Comparison of ENCODE assay signal across 8 cellular contexts in genomic region chr22:19723165-19723989, GRCh38. TPM values are rescaled to one million over a fixed set of nuclear protein-coding genes. Genes with fewer than 3 reads are reported as not detected.
DNase-seq lines count a peak whose midpoint lies in the region; ATAC-seq and TF ChIP-seq lines count a peak whose summit lies in the region.

GP1BB (plus strand) TSS chr22:19723539; CDS start chr22:19723570, 31 bp downstream.

- peak; percentile 10 for DNase-seq in DMS53 treated with DMSO at 0.1 percent for 48 hours (lab: John Stamatoyannopoulos, UW; ENCODE audit: unreplicated experiment)
- DNase-seq in OCI-M2 (lab: John Stamatoyannopoulos, UW; ENCODE audit: unreplicated experiment): peak; percentile 23
- DNase-seq in nephron progenitor cell: peak; percentile 62
- no peak for DNase-seq in DMS79 treated with DMSO at 0.1 percent for 48 hours (lab: John Stamatoyannopoulos, UW)
- no peak for DNase-seq in mesenteric fat pad (ENCODE audit: low spot score)

- H3K27ac Mint-ChIP-seq in nephron progenitor cell: no peak within 1 kb of the TSS

- ATAC-seq in GM21423 (IDR thresholded peaks at IDR 0.05; ENCODE audit: unreplicated experiment) (no peak), GM18517 (IDR thresholded peaks at IDR 0.05; ENCODE audit: unreplicated experiment) (no peak)

- peaks cover 20% of the 10 kb centered on the region for H3K4me1 ChIP-seq in ectodermal cell (ENCODE audit: control insufficient read depth, insufficient read depth, low read length)

- peaks cover 26% of the 10 kb centered on the region for H3K4me1 Mint-ChIP-seq in nephron progenitor cell

- H3K9me3 Mint-ChIP-seq in nephron progenitor cell: peaks cover 32% of the 10 kb centered on the region

- H3K36me3 ChIP-seq in ectodermal cell (ENCODE audit: control insufficient read depth, insufficient read depth, low read length): no peaks in the 10 kb centered on the region

- peaks cover 100% of the 10 kb centered on the region for H3K27me3 ChIP-seq in ectodermal cell (ENCODE audit: control insufficient read depth, insufficient read depth, low read length, poor library complexity, severe bottlenecking)

- H3K36me3 Mint-ChIP-seq in nephron progenitor cell (ENCODE audit: low read depth): peaks cover 13% of the 10 kb centered on the region

- peak within 1 kb of the TSS; percentile 25 for H3K4me3 ChIP-seq in ectodermal cell (ENCODE audit: insufficient read depth, low read depth, low read length)

- no peaks in the 10 kb centered on the region for H3K9me3 ChIP-seq in ectodermal cell (ENCODE audit: control insufficient read depth, low read length)

- no peak for TF ChIP-seq CTCF in nephron progenitor cell (IDR thresholded peaks at IDR 0.05)

- H3K27ac ChIP-seq in ectodermal cell (ENCODE audit: insufficient read depth, low read depth, low read length, poor library complexity, severe bottlenecking): no peak within 1 kb of the TSS

- H3K27me3 Mint-ChIP-seq in nephron progenitor cell (ENCODE audit: low read depth, poor library complexity): peaks cover 91% of the 10 kb centered on the region

- WGBS in ectodermal cell, 2 experiments: 1% methylated on average over 85 of the region's 85 CpGs

- peak within 1 kb of the TSS; percentile 76 for H3K4me3 Mint-ChIP-seq in nephron progenitor cell

RNA-seq across cellular contexts. Expression of gene GP1BB, which starts in this region (rescaled TPM):
- polyA plus RNA-seq in ectodermal cell (2013, experiment 1 of 4): 1.1 TPM
- polyA plus RNA-seq in ectodermal cell (2013, experiment 2 of 4): 0.92 TPM
- polyA plus RNA-seq in ectodermal cell (2013, experiment 3 of 4): 1.3 TPM
- polyA plus RNA-seq in ectodermal cell (2013, experiment 4 of 4): 1.1 TPM
- total RNA-seq in mesenteric fat pad: 1.8 TPM

Comparison
In these comparisons a context has a peak if more than half of its experiments do, and no peak if none do; other contexts are left out.
1. DNase-seq: peak in DMS53 treated with DMSO at 0.1 percent for 48 hours (single experiment), OCI-M2 (single experiment) and nephron progenitor cell (single experiment); none in DMS79 treated with DMSO at 0.1 percent for 48 hours (single experiment) and mesenteric fat pad (single experiment).